ENCODE assay signal across 16 cellular contexts in the genomic region with DNA sequence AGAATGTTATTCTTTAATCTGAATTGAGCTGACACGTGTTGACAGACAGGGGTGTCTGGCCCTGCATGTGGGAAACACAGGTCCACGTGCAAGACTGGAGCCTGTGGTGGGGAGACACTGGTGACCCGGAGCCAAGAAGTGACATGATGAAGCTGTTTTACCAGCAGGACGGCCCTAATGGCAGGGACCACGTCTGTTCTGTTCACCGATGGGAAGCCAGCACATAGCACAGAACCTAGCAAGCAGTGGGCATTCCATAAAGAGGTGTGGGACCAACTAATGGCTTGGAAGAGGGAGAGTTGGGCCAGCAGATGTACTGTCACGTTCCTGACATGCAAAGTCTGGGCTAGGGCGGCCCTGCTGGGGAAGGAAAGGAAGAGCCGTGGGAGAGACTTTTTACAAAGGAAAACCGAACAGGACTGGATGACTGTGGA. TPM values are rescaled to one million over a fixed set of nuclear protein-coding genes. Genes with fewer than 3 reads are reported as not detected.
DNase-seq lines count a peak whose midpoint lies in the region; TF ChIP-seq lines count a peak whose summit lies in the region.
"Had no signal": no experiment of that assay in that cellular context is flagged by ENCODE, and none has a peak within 500 bp of the region (broad histone marks: within the 10 kb centered on the region; RNA-seq: fewer than 3 reads in every experiment).

No MANE protein-coding gene starts in this region.

- no peak overlapping the region for H4K91ac ChIP-seq in mesenchymal stem cell (ENCODE audit: low read length)

- peak overlapping the region; percentile 31 for H2AK5ac ChIP-seq in mesenchymal stem cell (ENCODE audit: low read length, severe bottlenecking)

- peak overlapping the region; percentile 64 for H3K9ac ChIP-seq in mesenchymal stem cell (ENCODE audit: low read length)

- H2BK120ac ChIP-seq in mesenchymal stem cell (ENCODE audit: low read depth, low read length) = peak overlapping the region; percentile 75

- H3K14ac ChIP-seq in mesenchymal stem cell (ENCODE audit: low read length in 2 of 2) = peak overlapping the region in 1 of 2 experiments; percentile 13

- no peaks in the 10 kb centered on the region; the same call in 1 of the 2 replicates for H3K27me3 ChIP-seq in H7 (ENCODE audit: control insufficient read depth, insufficient read depth, low read length)
- H3K27me3 ChIP-seq in esophagus muscularis mucosa = no peaks in the 10 kb centered on the region
- no peaks in the 10 kb centered on the region for H3K27me3 ChIP-seq in mesenchymal stem cell (ENCODE audit: control insufficient read depth in 1 of 2, insufficient read depth in 1 of 2, low read length in 2 of 2)
- H3K27me3 ChIP-seq in stomach = no peaks in the 10 kb centered on the region
- peaks cover 0 to 8% (median 0%) of the 10 kb centered on the region in 7 donors for H3K27me3 ChIP-seq in spleen (replicated peaks in 1 of 7)
- H3K27me3 ChIP-seq: SJCRH30 had no signal

- no peak overlapping the region for H2BK5ac ChIP-seq in mesenchymal stem cell (ENCODE audit: low read depth, low read length, poor library complexity, severe bottlenecking)

- H3K27ac ChIP-seq in esophagus muscularis mucosa (replicated peaks in 1 of 4) (peak overlapping the region; percentile 4 to 62 (median 24)), mesenchymal stem cell (ENCODE audit: low read length, poor library complexity, severe bottlenecking) (no peak overlapping the region), stomach (peak overlapping the region in 4 of 5 donors; percentile 6 to 69 (median 17)), spleen (no peak overlapping the region)
- H3K27ac ChIP-seq: SJCRH30 had no signal

- H4K8ac ChIP-seq in mesenchymal stem cell (ENCODE audit: low read length) = no peak overlapping the region

- no peaks in the 10 kb centered on the region for H3K36me3 ChIP-seq in H7 (replicated peaks; ENCODE audit: control insufficient read depth, insufficient read depth, low read length)
- H3K36me3 ChIP-seq in esophagus muscularis mucosa = no peaks in the 10 kb centered on the region
- peaks cover 0 to 6% of the 10 kb centered on the region in 2 experiments for H3K36me3 ChIP-seq in mesenchymal stem cell (ENCODE audit: control insufficient read depth in 1 of 2, insufficient read depth in 2 of 2, low read depth in 1 of 2, low read length in 2 of 2)
- H3K36me3 ChIP-seq in stomach = no peaks in the 10 kb centered on the region
- no peaks in the 10 kb centered on the region for H3K36me3 ChIP-seq in spleen

- H3K9me3 ChIP-seq in esophagus muscularis mucosa (no peaks in the 10 kb centered on the region), mesenchymal stem cell (ENCODE audit: control insufficient read depth, low read length) (no peaks in the 10 kb centered on the region), stomach (no peaks in the 10 kb centered on the region), spleen (no peaks in the 10 kb centered on the region)
- H3K9me3 ChIP-seq: SJCRH30 had no signal

- H3K18ac ChIP-seq in mesenchymal stem cell (ENCODE audit: low read depth in 1 of 2, low read length in 2 of 2) = peak overlapping the region; percentile 34 to 67

- no peak overlapping the region for H2AFZ ChIP-seq in mesenchymal stem cell (ENCODE audit: low read depth, low read length)

- peak overlapping the region; percentile 12 to 51 for H2BK12ac ChIP-seq in mesenchymal stem cell (ENCODE audit: low read length in 2 of 2)

- TF ChIP-seq POLR2A in esophagus muscularis mucosa (IDR thresholded peaks at IDR 0.05; ENCODE audit: low read depth) (no peak), stomach (IDR thresholded peaks at IDR 0.05) (no peak), spleen (IDR thresholded peaks at IDR 0.05) (no peak)

- H3K4ac ChIP-seq in mesenchymal stem cell (ENCODE audit: low read depth in 1 of 2, low read length in 2 of 2) = peak overlapping the region in 1 of 2 experiments; percentile 49

- no peak overlapping the region for H3K4me3 ChIP-seq in H7 (ENCODE audit: insufficient read depth, low read depth, low read length)
- no peak overlapping the region for H3K4me3 ChIP-seq in esophagus muscularis mucosa
- no peak overlapping the region for H3K4me3 ChIP-seq in mesenchymal stem cell (ENCODE audit: insufficient read depth in 1 of 2, low read depth in 1 of 2, low read length in 2 of 2)
- no peak overlapping the region for H3K4me3 ChIP-seq in stomach
- H3K4me3 ChIP-seq in spleen = no peak overlapping the region
- H3K4me3 ChIP-seq: SJCRH30 had no signal

- H3K4me1 ChIP-seq in esophagus muscularis mucosa = peaks cover 56 to 63% (median 59%) of the 10 kb centered on the region in 4 donors
- H3K4me1 ChIP-seq in mesenchymal stem cell (ENCODE audit: control insufficient read depth, insufficient read depth, low read depth, low read length) = peaks cover 25% of the 10 kb centered on the region
- peaks cover 0 to 39% (median 2%) of the 10 kb centered on the region in 4 donors for H3K4me1 ChIP-seq in stomach
- H3K4me1 ChIP-seq in spleen = peaks cover 0 to 35% (median 3%) of the 10 kb centered on the region in 6 donors

- 76% methylated on average over 10 of the region's 10 CpGs for WGBS in esophagus muscularis mucosa
- WGBS in mesenchymal stem cell = 85% methylated on average over 10 of the region's 10 CpGs
- 57 to 66% (median 63%) methylated on average over 10 of the region's 10 CpGs for WGBS in stomach, 5 donors
- WGBS in spleen, 5 donors = 59 to 70% (median 62%) methylated on average over 10 of the region's 10 CpGs

- DNase-seq in H7 (peak; percentile 5), esophagus muscularis mucosa (ENCODE audit: extremely low spot score) (no peak), mesenchymal stem cell (no peak), stomach (no peak), SKM-1 (lab: John Stamatoyannopoulos, UW; ENCODE audit: unreplicated experiment) (no peak), spleen (no peak), DMS53 (lab: John Stamatoyannopoulos, UW) (no peak), A172 (ENCODE audit: low spot score) (no peak)
- DNase-seq: activated CD4-positive, alpha-beta T cell treated with anti-CD3 and anti-CD28 coated beads for 4 hours; activated naive CD4-positive, alpha-beta T cell treated with anti-CD3 and anti-CD28 coated beads for 36 hours; C1 segment of cervical spinal cord; DND-41; foreskin melanocyte; NCI-H1436; NCI-H446; SJCRH30 had no signal

- H3K79me1 ChIP-seq in mesenchymal stem cell (replicated peaks; ENCODE audit: low read length, poor library complexity, severe bottlenecking) = peaks cover 17% of the 10 kb centered on the region

- TF ChIP-seq EP300 in esophagus muscularis mucosa (IDR thresholded peaks at IDR 0.05) (no peak), stomach (IDR thresholded peaks at IDR 0.05) (no peak)

- TF ChIP-seq CTCF in esophagus muscularis mucosa (IDR thresholded peaks at IDR 0.05) (no peak), stomach (IDR thresholded peaks at IDR 0.05) (no peak), spleen (IDR thresholded peaks at IDR 0.05 in 8 of 11, conservative IDR thresholded peaks at IDR 0.05 in 3 of 11) (no peak)

- H2BK15ac ChIP-seq in mesenchymal stem cell (ENCODE audit: low read depth, poor library complexity, severe bottlenecking) = no peak overlapping the region

- intact Hi-C loops in esophagus muscularis mucosa (cut with DNase I) = no loop called here
- intact Hi-C loops in stomach (cut with DNase I; ENCODE audit: low total_unique reads) = loop anchor here (10.0 kb wide), 1 partner anchor 241 kb away; no protein-coding TSS in a partner anchor
- intact Hi-C loops in spleen (cut with DNase I; ENCODE audit: low total_unique reads) = no loop called here

- H3K23ac ChIP-seq in mesenchymal stem cell (ENCODE audit: low read length in 2 of 2) = no peak overlapping the region

- no peak overlapping the region for H3K4me2 ChIP-seq in mesenchymal stem cell (ENCODE audit: low read length, poor library complexity, severe bottlenecking)

RNA-seq across cellular contexts. Expression of a gene that starts 15.3 kb away (rescaled TPM):
- 13.2 and 16.7 TPM in 2 replicates for total RNA-seq in H7 (2014; rRNA removed; shearing (Covaris generic))
- total RNA-seq in esophagus muscularis mucosa (10 to 100 TPM; 12.9 to 35.5 (median 21.9) TPM), stomach (10 to 100 TPM in 4 of 5 donors, 1 to 10 TPM in 1; 8.2 to 33.0 (median 17.3) TPM), spleen (10 to 100 TPM; 15.7 to 37.2 (median 27.4) TPM)
- 51.4 TPM for polyA plus RNA-seq in mesenchymal stem cell (2013, experiment 1 of 2)
- polyA plus RNA-seq in mesenchymal stem cell (2013, experiment 2 of 2) = 45.4 TPM
- polyA plus RNA-seq in stomach (1 to 10 TPM; 3.0 to 4.7 (median 4.7) TPM), spleen (1 to 10 TPM; 1.1 to 3.5 (median 1.2) TPM)
- total RNA-seq in A172 (2014; rRNA removed; shearing (Covaris generic)) = 29.7 and 40.3 TPM in 2 replicates

RNA-seq across cellular contexts. Expression of a gene that starts 47.3 kb away (rescaled TPM):
- total RNA-seq in H7 (2014; rRNA removed; shearing (Covaris generic)) = 0.73 and 0.74 TPM in 2 replicates
- 1,000 to 10,000 TPM; 3,645 to 7,984 (median 5,321) TPM for total RNA-seq in esophagus muscularis mucosa
- 86.6 TPM for polyA plus RNA-seq in mesenchymal stem cell (2013, experiment 1 of 2)
- 85.7 TPM for polyA plus RNA-seq in mesenchymal stem cell (2013, experiment 2 of 2)
- 1,000 to 10,000 TPM in 2 of 5 donors, 100 to 1,000 TPM in 3; 304 to 2,162 (median 853) TPM for total RNA-seq in stomach
- polyA plus RNA-seq in stomach = 100 to 1,000 TPM; 220 to 641 (median 274) TPM
- total RNA-seq in spleen = 100 to 1,000 TPM; 115 to 360 (median 188) TPM
- 100 to 1,000 TPM in 2 of 3 donors, 10 to 100 TPM in 1; 67.1 to 180 (median 108) TPM for polyA plus RNA-seq in spleen
- 573 and 611 TPM in 2 replicates for total RNA-seq in A172 (2014; rRNA removed; shearing (Covaris generic))

Comparison
In these comparisons a context has a peak if more than half of its experiments do, and no peak if none do; other contexts are left out.
1. H3K27ac ChIP-seq: peak in esophagus muscularis mucosa (4 of 4) and stomach (4 of 5); none in mesenchymal stem cell (single experiment) and spleen (0 of 8).
2. RNA of a gene that starts 47.3 kb away (total RNA-seq): 3,645 to 7,984 TPM in esophagus muscularis mucosa, 304 to 2,162 TPM in stomach, 573 to 611 TPM in A172 and 115 to 360 TPM in spleen; 0.73 to 0.74 TPM in H7; every median in the first group is over 10 times any median in the second.